In the genomic region with DNA sequence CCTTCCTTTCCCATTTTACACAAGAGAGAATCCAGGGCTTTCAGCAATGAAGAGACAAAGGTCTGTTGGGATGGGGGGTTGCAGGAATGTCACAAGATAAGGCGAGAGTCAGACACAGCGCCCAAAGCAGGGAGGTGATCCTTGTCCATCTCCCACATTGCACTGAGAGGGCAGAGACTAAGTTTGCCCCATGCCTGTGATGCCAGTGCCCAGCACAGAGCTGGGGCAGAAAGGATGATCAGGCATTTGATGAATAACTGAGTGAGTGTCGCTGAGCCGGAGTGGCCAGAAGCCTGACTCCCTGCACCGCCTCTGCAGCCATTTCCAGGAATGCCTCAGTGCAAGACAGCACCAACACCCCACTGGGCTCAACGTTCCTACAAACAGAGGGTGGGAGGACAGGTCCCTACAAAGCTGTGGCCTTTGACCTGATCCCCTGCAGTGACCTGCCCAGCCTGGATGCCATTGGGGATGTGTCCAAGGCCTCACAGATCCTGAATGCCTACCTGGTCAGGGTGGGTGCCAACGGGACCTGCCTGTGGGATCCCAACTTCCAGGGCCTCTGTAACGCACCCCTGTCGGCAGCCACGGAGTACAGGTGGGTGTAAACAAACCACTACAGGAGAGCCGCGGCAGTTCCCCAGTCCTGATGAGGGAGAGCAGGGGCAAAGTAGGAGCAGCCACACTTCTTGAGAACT, we compare ENCODE assay signal across 1 cellular context.
A peak's percentile ranks its signal among the peaks of the same experiment; 100 is the strongest.
TF ChIP-seq lines count a peak whose summit lies in the region.

No MANE protein-coding gene starts in this region.

TF ChIP-seq in HepG2, 621 proteins besides CTCF, POLR2A, EP300 and RAD21 (continued from another document and continues in another):
- TF ChIP-seq, protein P1, sequence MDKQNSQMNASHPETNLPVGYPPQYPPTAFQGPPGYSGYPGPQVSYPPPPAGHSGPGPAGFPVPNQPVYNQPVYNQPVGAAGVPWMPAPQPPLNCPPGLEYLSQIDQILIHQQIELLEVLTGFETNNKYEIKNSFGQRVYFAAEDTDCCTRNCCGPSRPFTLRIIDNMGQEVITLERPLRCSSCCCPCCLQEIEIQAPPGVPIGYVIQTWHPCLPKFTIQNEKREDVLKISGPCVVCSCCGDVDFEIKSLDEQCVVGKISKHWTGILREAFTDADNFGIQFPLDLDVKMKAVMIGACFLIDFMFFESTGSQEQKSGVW (CRISPR knock-in tag; IDR thresholded peaks at IDR 0.05; ENCODE audit: borderline replicate concordance), result no peak
- TF ChIP-seq, protein P2, sequence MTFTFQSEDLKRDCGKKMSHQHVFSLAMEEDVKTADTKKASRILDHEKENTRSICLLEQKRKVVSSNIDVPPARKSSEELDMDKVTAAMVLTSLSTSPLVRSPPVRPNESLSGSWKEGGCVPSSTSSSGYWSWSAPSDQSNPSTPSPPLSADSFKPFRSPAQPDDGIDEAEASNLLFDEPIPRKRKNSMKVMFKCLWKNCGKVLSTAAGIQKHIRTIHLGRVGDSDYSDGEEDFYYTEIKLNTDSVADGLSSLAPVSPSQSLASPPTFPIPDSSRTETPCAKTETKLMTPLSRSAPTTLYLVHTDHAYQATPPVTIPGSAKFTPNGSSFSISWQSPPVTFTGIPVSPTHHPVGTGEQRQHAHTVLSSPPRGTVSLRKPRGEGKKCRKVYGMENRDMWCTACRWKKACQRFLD (CRISPR knock-in tag; IDR thresholded peaks at IDR 0.05; ENCODE audit: borderline replicate concordance), result no peak
- TF ChIP-seq JDP2 (CRISPR knock-in tag; IDR thresholded peaks at IDR 0.05; ENCODE audit: borderline replicate concordance), result no peak; the same call in 1 of the 2 replicates
- no peak for TF ChIP-seq PHB2 (IDR thresholded peaks at IDR 0.05; ENCODE audit: partially characterized antibody)
- TF ChIP-seq ZBTB46 (CRISPR knock-in tag; IDR thresholded peaks at IDR 0.05; ENCODE audit: borderline replicate concordance), result no peak
- TF ChIP-seq ZNF225 (CRISPR knock-in tag; IDR thresholded peaks at IDR 0.05), result 0 out of 2 replicates have a peak, but pooled peaks have one; percentile 47
- TF ChIP-seq GTF3A (CRISPR knock-in tag; conservative IDR thresholded peaks at IDR 0.05), result no peak
- TF ChIP-seq KDM5A (IDR thresholded peaks at IDR 0.05; ENCODE audit: borderline replicate concordance, low read length), result no peak
- no peak for TF ChIP-seq ZNF260 (CRISPR knock-in tag; IDR thresholded peaks at IDR 0.05; ENCODE audit: borderline replicate concordance, low read depth)
- TF ChIP-seq FOXO4 (CRISPR knock-in tag; conservative IDR thresholded peaks at IDR 0.05), result 0 out of 2 replicates have a peak, but pooled peaks have one; percentile 42
- TF ChIP-seq FOSL2 (CRISPR knock-in tag; IDR thresholded peaks at IDR 0.05), result no peak
- no peak for TF ChIP-seq LCORL (IDR thresholded peaks at IDR 0.05)
- peak; percentile 58 for TF ChIP-seq LCORL (CRISPR knock-in tag; IDR thresholded peaks at IDR 0.05)
- TF ChIP-seq SOX6 (IDR thresholded peaks at IDR 0.05), result no peak
- peak; percentile 68 for TF ChIP-seq SOX6 (CRISPR knock-in tag; IDR thresholded peaks at IDR 0.05)
- no peak for TF ChIP-seq IKZF5 (CRISPR knock-in tag; IDR thresholded peaks at IDR 0.05)
- TF ChIP-seq NCOR1 (IDR thresholded peaks at IDR 0.05; ENCODE audit: borderline replicate concordance, low read length), result no peak; the same call in 1 of the 2 replicates
- no peak for TF ChIP-seq ZNF34 (CRISPR knock-in tag; IDR thresholded peaks at IDR 0.05; ENCODE audit: borderline replicate concordance)
- TF ChIP-seq, protein P3, sequence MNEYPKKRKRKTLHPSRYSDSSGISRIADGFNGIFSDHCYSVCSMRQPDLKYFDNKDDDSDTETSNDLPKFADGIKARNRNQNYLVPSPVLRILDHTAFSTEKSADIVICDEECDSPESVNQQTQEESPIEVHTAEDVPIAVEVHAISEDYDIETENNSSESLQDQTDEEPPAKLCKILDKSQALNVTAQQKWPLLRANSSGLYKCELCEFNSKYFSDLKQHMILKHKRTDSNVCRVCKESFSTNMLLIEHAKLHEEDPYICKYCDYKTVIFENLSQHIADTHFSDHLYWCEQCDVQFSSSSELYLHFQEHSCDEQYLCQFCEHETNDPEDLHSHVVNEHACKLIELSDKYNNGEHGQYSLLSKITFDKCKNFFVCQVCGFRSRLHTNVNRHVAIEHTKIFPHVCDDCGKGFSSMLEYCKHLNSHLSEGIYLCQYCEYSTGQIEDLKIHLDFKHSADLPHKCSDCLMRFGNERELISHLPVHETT (CRISPR knock-in tag; conservative IDR thresholded peaks at IDR 0.05), result no peak
- no peak for TF ChIP-seq STAT5B (CRISPR knock-in tag; IDR thresholded peaks at IDR 0.05)
- no peak for TF ChIP-seq ATM (IDR thresholded peaks at IDR 0.05; ENCODE audit: borderline replicate concordance)
- TF ChIP-seq ZFYVE20 (CRISPR knock-in tag; IDR thresholded peaks at IDR 0.05; ENCODE audit: borderline replicate concordance, low read depth), result no peak
- TF ChIP-seq, protein P4, sequence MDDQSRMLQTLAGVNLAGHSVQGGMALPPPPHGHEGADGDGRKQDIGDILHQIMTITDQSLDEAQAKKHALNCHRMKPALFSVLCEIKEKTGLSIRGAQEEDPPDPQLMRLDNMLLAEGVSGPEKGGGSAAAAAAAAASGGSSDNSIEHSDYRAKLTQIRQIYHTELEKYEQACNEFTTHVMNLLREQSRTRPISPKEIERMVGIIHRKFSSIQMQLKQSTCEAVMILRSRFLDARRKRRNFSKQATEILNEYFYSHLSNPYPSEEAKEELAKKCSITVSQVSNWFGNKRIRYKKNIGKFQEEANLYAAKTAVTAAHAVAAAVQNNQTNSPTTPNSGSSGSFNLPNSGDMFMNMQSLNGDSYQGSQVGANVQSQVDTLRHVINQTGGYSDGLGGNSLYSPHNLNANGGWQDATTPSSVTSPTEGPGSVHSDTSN (CRISPR knock-in tag; IDR thresholded peaks at IDR 0.05; ENCODE audit: borderline replicate concordance), result no peak
- no peak for TF ChIP-seq ZNF530 (CRISPR knock-in tag; IDR thresholded peaks at IDR 0.05; ENCODE audit: low read depth)
- TF ChIP-seq ARNT (IDR thresholded peaks at IDR 0.05), result no peak
- TF ChIP-seq GATAD1 (CRISPR knock-in tag; IDR thresholded peaks at IDR 0.05), result no peak
- TF ChIP-seq KLF13 (CRISPR knock-in tag; IDR thresholded peaks at IDR 0.05), result no peak
- TF ChIP-seq MAFK (conservative IDR thresholded peaks at IDR 0.05 in 1 of 2, IDR thresholded peaks at IDR 0.05 in 1 of 2; ENCODE audit: low read length in 2 of 2), result no peak
- TF ChIP-seq, protein P5, sequence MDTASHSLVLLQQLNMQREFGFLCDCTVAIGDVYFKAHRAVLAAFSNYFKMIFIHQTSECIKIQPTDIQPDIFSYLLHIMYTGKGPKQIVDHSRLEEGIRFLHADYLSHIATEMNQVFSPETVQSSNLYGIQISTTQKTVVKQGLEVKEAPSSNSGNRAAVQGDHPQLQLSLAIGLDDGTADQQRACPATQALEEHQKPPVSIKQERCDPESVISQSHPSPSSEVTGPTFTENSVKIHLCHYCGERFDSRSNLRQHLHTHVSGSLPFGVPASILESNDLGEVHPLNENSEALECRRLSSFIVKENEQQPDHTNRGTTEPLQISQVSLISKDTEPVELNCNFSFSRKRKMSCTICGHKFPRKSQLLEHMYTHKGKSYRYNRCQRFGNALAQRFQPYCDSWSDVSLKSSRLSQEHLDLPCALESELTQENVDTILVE (CRISPR knock-in tag; IDR thresholded peaks at IDR 0.05), result no peak
- no peak for TF ChIP-seq ZNF879 (CRISPR knock-in tag; IDR thresholded peaks at IDR 0.05)
- TF ChIP-seq MTA1 (CRISPR knock-in tag; IDR thresholded peaks at IDR 0.05; ENCODE audit: borderline replicate concordance), result peak; percentile 52; the same call in 1 of the 2 replicates
- peak; percentile 32; the same call in 1 of the 2 replicates for TF ChIP-seq NCOA2 (CRISPR knock-in tag; IDR thresholded peaks at IDR 0.05)
- TF ChIP-seq TEAD3 (CRISPR knock-in tag; optimal IDR thresholded peaks at IDR 0.05; ENCODE audit: borderline replicate concordance), result peak; percentile 85
- TF ChIP-seq KDM2A (CRISPR knock-in tag; IDR thresholded peaks at IDR 0.05; ENCODE audit: borderline replicate concordance, low read depth), result no peak
- no peak for TF ChIP-seq ZNF780A (CRISPR knock-in tag; IDR thresholded peaks at IDR 0.05)
- no peak for TF ChIP-seq RCOR2 (CRISPR knock-in tag; IDR thresholded peaks at IDR 0.05)
- no peak for TF ChIP-seq RBAK (CRISPR knock-in tag; IDR thresholded peaks at IDR 0.05)
- TF ChIP-seq ZNF496 (CRISPR knock-in tag; IDR thresholded peaks at IDR 0.05; ENCODE audit: insufficient replicate concordance), result no peak
- peak; percentile 63; the same call in 1 of the 2 replicates for TF ChIP-seq ZNF143 (CRISPR knock-in tag; IDR thresholded peaks at IDR 0.05)
- TF ChIP-seq RERE (CRISPR knock-in tag; IDR thresholded peaks at IDR 0.05; ENCODE audit: low read depth), result no peak
- TF ChIP-seq HOMEZ (CRISPR knock-in tag; IDR thresholded peaks at IDR 0.05; ENCODE audit: low read depth), result no peak
